15 cellular contexts compared by ENCODE assay signal in genomic region chr4:138751290-138751689, GRCh38.
"Had no signal": no experiment of that assay in that cellular context is flagged by ENCODE, and none has a peak within 500 bp of the region (broad histone marks: within the 10 kb centered on the region; RNA-seq: fewer than 3 reads in every experiment).

No MANE protein-coding gene starts in this region.

- H3K4me3 ChIP-seq: ascending aorta, cardiac muscle cell, lower lobe of right lung, psoas muscle, spleen, suprapubic skin had no signal

- DNase-seq: activated CD4-positive, CD25-positive, alpha-beta regulatory T cell treated with anti-CD3 and anti-CD28 coated beads, Interleukin-2, amount 50 U/mL, for 72 hours; activated naive CD4-positive, alpha-beta T cell treated with Interleukin-2 at 50 U/mL for 16 hours; left colon; lower lobe of right lung; nephron progenitor cell; psoas muscle; spleen had no signal

- H3K27me3 ChIP-seq: ascending aorta, cardiac muscle cell, spleen, suprapubic skin had no signal

- ATAC-seq: activated T-helper 17 cell treated with anti-CD3 and anti-CD28 coated beads, Interleukin-2, amount 50 U/mL, for 72 hours; esophagus mucosa; left colon; lower lobe of right lung; psoas muscle; sciatic nerve had no signal

- H3K9me3 ChIP-seq: ascending aorta, lower lobe of right lung had no signal

- FAIRE-seq: endometrium, islet of Langerhans had no signal

- H3K36me3 ChIP-seq: ascending aorta, cardiac muscle cell, lower lobe of right lung, spleen, suprapubic skin had no signal

- H3K4me1 ChIP-seq: ascending aorta, lower lobe of right lung, psoas muscle, spleen, suprapubic skin had no signal

- H3K27ac ChIP-seq: ascending aorta, cardiac muscle cell, lower lobe of right lung, psoas muscle, spleen, suprapubic skin had no signal
